Comparison of ENCODE assay signal across 11 cellular contexts in genomic region chr2:228367356-228367755, GRCh38.
"Had no signal": no experiment of that assay in that cellular context is flagged by ENCODE, and none has a peak within 500 bp of the region (broad histone marks: within the 10 kb centered on the region; RNA-seq: fewer than 3 reads in every experiment).

No MANE protein-coding gene starts in this region.

- DNase-seq: activated CD4-positive, alpha-beta T cell treated with anti-CD3 and anti-CD28 coated beads, Interleukin-2, amount 50 U/mL, for 1 hour; activated CD4-positive, CD25-positive, alpha-beta regulatory T cell treated with anti-CD3 and anti-CD28 coated beads, Interleukin-2, amount 50 U/mL, for 72 hours; activated CD8-positive, alpha-beta memory T cell treated with anti-CD3 and anti-CD28 coated beads, Interleukin-2, amount 50 U/mL, for 4 hours; activated naive CD4-positive, alpha-beta T cell treated with anti-CD3 and anti-CD28 coated beads for 36 hours; activated T-cell treated with anti-CD3 and anti-CD28 coated beads, Interleukin-2, amount 50 U/mL, for 4 hours; central memory CD4-positive, alpha-beta T cell; effector CD4-positive, alpha-beta T cell; kidney; midbrain; spleen; stimulated activated naive B cell treated with anti-CD40 and anti-IgM and Interleukin-4, amounts not matched to agents 10 μg/mL and 1 μg/mL and 100 μg/mL, for 72 hours had no signal
